Comparison of ENCODE assay signal across 20 cellular contexts in the genomic region with DNA sequence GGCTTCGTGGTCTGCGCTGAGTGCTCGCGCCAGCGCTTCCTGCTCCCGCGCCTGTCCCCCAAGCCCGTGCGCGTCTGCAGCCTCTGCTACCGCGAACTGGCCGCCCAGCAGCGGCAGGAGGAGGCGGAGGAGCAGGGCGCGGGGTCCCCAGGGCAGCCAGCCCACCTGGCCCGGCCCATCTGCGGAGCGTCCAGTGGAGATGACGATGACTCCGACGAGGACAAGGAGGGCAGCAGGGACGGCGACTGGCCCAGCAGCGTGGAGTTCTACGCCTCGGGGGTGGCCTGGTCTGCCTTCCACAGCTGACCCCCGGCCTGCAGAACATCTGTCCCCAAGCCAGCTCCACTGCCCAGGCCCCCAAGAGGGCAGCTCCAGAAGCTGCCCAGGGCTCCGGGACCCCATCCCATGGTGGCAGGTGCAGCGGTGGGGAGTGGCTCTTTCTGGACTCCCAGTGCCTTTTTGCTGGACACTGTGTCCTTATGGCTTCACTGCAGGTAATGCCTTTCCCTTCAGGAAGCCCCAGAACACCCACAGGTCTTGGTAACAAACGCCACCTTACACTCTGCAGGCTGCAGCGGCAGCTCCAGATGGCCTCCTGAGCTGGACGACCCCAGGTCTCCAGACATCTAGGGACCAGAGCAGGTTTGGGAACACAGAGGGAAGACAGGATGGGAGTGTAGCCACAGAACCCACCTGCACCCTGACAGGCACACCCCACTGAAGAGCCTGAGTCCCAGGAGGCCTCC. TPM values are rescaled to one million over a fixed set of nuclear protein-coding genes. Genes with fewer than 3 reads are reported as not detected.
DNase-seq lines count a peak whose midpoint lies in the region; ATAC-seq and TF ChIP-seq lines count a peak whose summit lies in the region.
"Had no signal": no experiment of that assay in that cellular context is flagged by ENCODE, and none has a peak within 500 bp of the region (broad histone marks: within the 10 kb centered on the region; RNA-seq: fewer than 3 reads in every experiment).

No MANE protein-coding gene starts in this region.

- DNase-seq in activated CD4-positive, alpha-beta memory T cell treated with anti-CD3 and anti-CD28 coated beads for 36 hours = no peak
- DNase-seq in activated CD4-positive, alpha-beta memory T cell treated with anti-CD3 and anti-CD28 coated beads, Interleukin-2, amount 10 ng/mL, durations not matched to agents 7 days and 5 days = no peak
- DNase-seq in GM13977 (ENCODE audit: low spot score) (peak; percentile 10), NCI-H345 treated with DMSO at 0.1 percent for 48 hours (lab: John Stamatoyannopoulos, UW; ENCODE audit: unreplicated experiment) (no peak), RWPE1 (ENCODE audit: low spot score) (no peak)
- DNase-seq: 8988T; effector CD4-positive, alpha-beta T cell; NCI-H774; occipital lobe; SK-N-SH; stimulated activated CD4-positive, alpha-beta T cell treated with anti-CD3 and anti-CD28 coated beads, Interleukin-2, amount 100 ng/mL, for 24 hours; stimulated activated naive CD8-positive, alpha-beta T cell treated with anti-CD3 and anti-CD28 coated beads, Interleukin-15, amount 100 ng/mL, for 72 hours; uterus had no signal

- intact Hi-C loops in activated CD4-positive, alpha-beta memory T cell treated with anti-CD3 and anti-CD28 coated beads for 36 hours (cut with micrococcal nuclease) = loop anchor here (5.0 kb wide), 1 partner anchor 1538 kb away; no protein-coding TSS in a partner anchor

- H3K27me3 ChIP-seq in layer of hippocampus (ENCODE audit: control insufficient read depth, insufficient read depth, low read length) = no peaks in the 10 kb centered on the region
- no peaks in the 10 kb centered on the region for H3K27me3 ChIP-seq in skeletal muscle tissue (ENCODE audit: control insufficient read depth in 3 of 3, insufficient read depth in 3 of 3, low read length in 3 of 3)
- H3K27me3 ChIP-seq: cardiac muscle cell, esophagus muscularis mucosa, uterus had no signal

- CTCF ChIA-PET in activated CD4-positive, alpha-beta memory T cell treated with anti-CD3 and anti-CD28 coated beads for 36 hours (lab: Charles Lee) = interaction anchor here (3.4 to 4.7 kb wide), 2 partner anchors 12 to 64 kb away, joined by 16 to 45 read pairs; no protein-coding TSS in a partner anchor
- CTCF ChIA-PET in activated CD4-positive, alpha-beta memory T cell treated with anti-CD3 and anti-CD28 coated beads, Interleukin-2, amount 10 ng/mL, durations not matched to agents 7 days and 5 days (lab: Charles Lee) = interaction anchor here (1.9 to 4.1 kb wide), 3 partner anchors 10 to 66 kb away, joined by 6 to 96 read pairs (median 85); a partner anchor contains a TSS
- CTCF ChIA-PET in RWPE1 (lab: Yijun Ruan, JAX) = no interaction called here

- H3K9me3 Mint-ChIP-seq in activated CD4-positive, alpha-beta memory T cell treated with anti-CD3 and anti-CD28 coated beads for 36 hours = no peaks in the 10 kb centered on the region
- H3K9me3 Mint-ChIP-seq in activated CD4-positive, alpha-beta memory T cell treated with anti-CD3 and anti-CD28 coated beads, Interleukin-2, amount 10 ng/mL, durations not matched to agents 7 days and 5 days = no peaks in the 10 kb centered on the region
- H3K9me3 Mint-ChIP-seq: stimulated activated naive CD8-positive, alpha-beta T cell treated with anti-CD3 and anti-CD28 coated beads, Interleukin-15, amount 100 ng/mL, for 72 hours had no signal

- peaks cover 86 to 98% (median 92%) of the 10 kb centered on the region in 3 donors for H3K4me1 ChIP-seq in skeletal muscle tissue (ENCODE audit: control insufficient read depth in 3 of 3, insufficient read depth in 3 of 3, low read length in 3 of 3)

- TF ChIP-seq CTCF in GM13977 (IDR thresholded peaks at IDR 0.05; ENCODE audit: extremely low read depth, insufficient read depth, missing control alignments) (no peak), RWPE1 (conservative IDR thresholded peaks at IDR 0.05; ENCODE audit: low read depth) (no peak)

- no peak for ATAC-seq in GM18498 (IDR thresholded peaks at IDR 0.05; ENCODE audit: unreplicated experiment)
- ATAC-seq: activated CD4-positive, CD25-positive, alpha-beta regulatory T cell treated with anti-CD3 and anti-CD28 coated beads, Interleukin-2, amount 50 U/mL, for 24 hours; HCT116; stimulated activated naive CD8-positive, alpha-beta T cell treated with anti-CD3 and anti-CD28 coated beads, Interleukin-15, amount 100 ng/mL, for 72 hours had no signal

- peak overlapping the region in 2 of 3 donors; percentile 22 to 26 for H3K4me3 ChIP-seq in skeletal muscle tissue (ENCODE audit: low read length in 3 of 3)
- H3K4me3 ChIP-seq: cardiac muscle cell, esophagus muscularis mucosa, uterus had no signal

- in situ Hi-C loops in GM13977 (cut with MboI; ENCODE audit: low pct_unique_long_range_greater_than_20kb, low sequenced_read_pairs, unreplicated experiment) = no loop called here

- H3K4me1 Mint-ChIP-seq in activated CD4-positive, alpha-beta memory T cell treated with anti-CD3 and anti-CD28 coated beads for 36 hours (ENCODE audit: low read depth) = peaks cover 85% of the 10 kb centered on the region
- H3K4me1 Mint-ChIP-seq in activated CD4-positive, alpha-beta memory T cell treated with anti-CD3 and anti-CD28 coated beads, Interleukin-2, amount 10 ng/mL, durations not matched to agents 7 days and 5 days = peaks cover 82% of the 10 kb centered on the region

- no peaks in the 10 kb centered on the region for H3K27me3 Mint-ChIP-seq in activated CD4-positive, alpha-beta memory T cell treated with anti-CD3 and anti-CD28 coated beads for 36 hours
- H3K27me3 Mint-ChIP-seq in activated CD4-positive, alpha-beta memory T cell treated with anti-CD3 and anti-CD28 coated beads, Interleukin-2, amount 10 ng/mL, durations not matched to agents 7 days and 5 days = no peaks in the 10 kb centered on the region
- H3K27me3 Mint-ChIP-seq: stimulated activated naive CD8-positive, alpha-beta T cell treated with anti-CD3 and anti-CD28 coated beads, Interleukin-15, amount 100 ng/mL, for 72 hours had no signal

- H3K9me3 ChIP-seq in skeletal muscle tissue (ENCODE audit: control insufficient read depth in 3 of 3, low read length in 3 of 3) = no peaks in the 10 kb centered on the region
- H3K9me3 ChIP-seq: esophagus muscularis mucosa, SK-N-SH, uterus had no signal

- peaks cover 25 to 28% (median 27%) of the 10 kb centered on the region in 3 donors for H3K36me3 ChIP-seq in skeletal muscle tissue (ENCODE audit: control insufficient read depth in 3 of 3, insufficient read depth in 3 of 3, low read length in 3 of 3)
- H3K36me3 ChIP-seq: cardiac muscle cell, uterus had no signal

- H3K9ac ChIP-seq in skeletal muscle tissue (ENCODE audit: low read depth in 1 of 3, low read length in 3 of 3) = peak overlapping the region in 1 of 3 donors; percentile 77
- H3K9ac ChIP-seq: SK-N-SH had no signal

- H3K27ac ChIP-seq in layer of hippocampus (ENCODE audit: low read depth, low read length) (peak overlapping the region; percentile 87), skeletal muscle tissue (ENCODE audit: low read depth, low read length) (peak overlapping the region; percentile 84), RWPE1 (no peak overlapping the region)
- H3K27ac ChIP-seq: cardiac muscle cell, uterus had no signal

- POLR2A ChIA-PET in activated CD4-positive, alpha-beta memory T cell treated with anti-CD3 and anti-CD28 coated beads for 36 hours (lab: Charles Lee) = interaction anchor here (0.5 kb wide), 1 partner anchor 67 kb away, joined by 3 read pairs; no protein-coding TSS in a partner anchor
- POLR2A ChIA-PET in activated CD4-positive, alpha-beta memory T cell treated with anti-CD3 and anti-CD28 coated beads, Interleukin-2, amount 10 ng/mL, durations not matched to agents 7 days and 5 days (lab: Charles Lee) = interaction anchor here (0.9 to 9.0 kb wide), 5 partner anchors 7 to 68 kb away, joined by 3 to 108 read pairs (median 76); a partner anchor contains a TSS
- POLR2A ChIA-PET in RWPE1 (lab: Yijun Ruan, JAX; ENCODE audit: low non-redundant PET) = interaction anchor here (0.7 kb wide), 1 partner anchor 14 kb away, joined by 3 read pairs; no protein-coding TSS in a partner anchor

- H3K4me3 Mint-ChIP-seq in activated CD4-positive, alpha-beta memory T cell treated with anti-CD3 and anti-CD28 coated beads for 36 hours = no peak overlapping the region
- H3K4me3 Mint-ChIP-seq in activated CD4-positive, alpha-beta memory T cell treated with anti-CD3 and anti-CD28 coated beads, Interleukin-2, amount 10 ng/mL, durations not matched to agents 7 days and 5 days = no peak overlapping the region

- peak overlapping the region; percentile 18 for H3K27ac Mint-ChIP-seq in activated CD4-positive, alpha-beta memory T cell treated with anti-CD3 and anti-CD28 coated beads for 36 hours
- no peak overlapping the region for H3K27ac Mint-ChIP-seq in activated CD4-positive, alpha-beta memory T cell treated with anti-CD3 and anti-CD28 coated beads, Interleukin-2, amount 10 ng/mL, durations not matched to agents 7 days and 5 days

- peaks cover 55% of the 10 kb centered on the region for H3K36me3 Mint-ChIP-seq in activated CD4-positive, alpha-beta memory T cell treated with anti-CD3 and anti-CD28 coated beads for 36 hours
- peaks cover 73% of the 10 kb centered on the region for H3K36me3 Mint-ChIP-seq in activated CD4-positive, alpha-beta memory T cell treated with anti-CD3 and anti-CD28 coated beads, Interleukin-2, amount 10 ng/mL, durations not matched to agents 7 days and 5 days (ENCODE audit: low read depth)

RNA-seq across cellular contexts. Expression of a gene that starts 9.3 kb away (rescaled TPM):
- 10 to 100 TPM; 23.6 to 24.3 TPM for total RNA-seq in activated CD4-positive, alpha-beta memory T cell treated with anti-CD3 and anti-CD28 coated beads for 36 hours
- 10 to 100 TPM; 53.1 to 53.9 TPM for total RNA-seq in activated CD4-positive, alpha-beta memory T cell treated with anti-CD3 and anti-CD28 coated beads, Interleukin-2, amount 10 ng/mL, durations not matched to agents 7 days and 5 days
- total RNA-seq in skeletal muscle tissue = 16.7 TPM

RNA-seq across cellular contexts. Expression of a gene that starts 40.5 kb away (rescaled TPM):
- 10 to 100 TPM; 32.6 to 32.8 TPM for total RNA-seq in activated CD4-positive, alpha-beta memory T cell treated with anti-CD3 and anti-CD28 coated beads for 36 hours
- total RNA-seq in activated CD4-positive, alpha-beta memory T cell treated with anti-CD3 and anti-CD28 coated beads, Interleukin-2, amount 10 ng/mL, durations not matched to agents 7 days and 5 days = 10 to 100 TPM; 39.2 to 40.7 TPM
- 17.2 TPM for total RNA-seq in skeletal muscle tissue
